In the genomic region with DNA sequence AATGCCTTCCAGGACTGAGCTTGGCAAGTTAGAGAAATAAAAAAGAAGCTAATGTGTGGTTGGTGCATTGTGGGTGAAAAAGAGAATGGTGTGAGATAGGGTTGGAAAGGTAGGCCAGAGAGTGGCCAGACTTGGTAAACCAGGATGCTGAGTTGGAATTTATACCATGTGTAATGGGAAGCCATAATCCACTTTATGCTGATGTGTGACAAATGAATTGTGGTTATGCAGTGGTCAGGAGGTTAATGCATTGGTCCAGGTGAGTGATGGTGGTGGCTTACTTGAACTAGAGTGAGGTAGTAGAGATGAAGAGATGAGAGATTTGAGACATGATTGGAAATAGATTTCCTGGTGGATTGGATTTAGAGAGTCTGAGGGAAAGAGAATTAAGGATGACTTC, we compare ENCODE assay signal across 1 cellular context.
TF ChIP-seq lines count a peak whose summit lies in the region.

No MANE protein-coding gene starts in this region.

TF ChIP-seq in HepG2, 621 proteins besides CTCF, POLR2A, EP300 and RAD21:
- peak; percentile 27 to 47; a peak in 3 of 4 replicates for TF ChIP-seq MAFK (conservative IDR thresholded peaks at IDR 0.05 in 1 of 2, IDR thresholded peaks at IDR 0.05 in 1 of 2; ENCODE audit: low read length in 2 of 2)
- no peak for TF ChIP-seq AGO2 (optimal IDR thresholded peaks at IDR 0.05; ENCODE audit: low read depth, low read length)
- peak; percentile 57 for TF ChIP-seq MAFF (IDR thresholded peaks at IDR 0.05; ENCODE audit: low read depth, low read length)
